In genomic region chr9:115165233-115165632, GRCh38 we compare ENCODE assay signal across 20 cellular contexts. TPM values are rescaled to one million over a fixed set of nuclear protein-coding genes. Genes with fewer than 3 reads are reported as not detected.
"Had no signal": no experiment of that assay in that cellular context is flagged by ENCODE, and none has a peak within 500 bp of the region (broad histone marks: within the 10 kb centered on the region; RNA-seq: fewer than 3 reads in every experiment).

No MANE protein-coding gene starts in this region.

- H3K36me3 Mint-ChIP-seq: immature natural killer cell had no signal

- H3K4me3 ChIP-seq: body of pancreas, coronary artery, heart left ventricle, mucosa of descending colon, sigmoid colon, stomach, testis, upper lobe of left lung had no signal

- H3K36me3 ChIP-seq: heart left ventricle, neutrophil, sigmoid colon, stomach, upper lobe of left lung had no signal

- H3K4me3 Mint-ChIP-seq: activated CD4-positive, alpha-beta memory T cell treated with anti-CD3 and anti-CD28 coated beads, Interleukin-2, amount 10 ng/mL, durations not matched to agents 7 days and 5 days; activated T-cell treated with anti-CD3 and anti-CD28 coated beads, Interleukin-2, amount 50 U/mL, for 4 hours; central memory CD8-positive, alpha-beta T cell; immature natural killer cell; naive thymus-derived CD8-positive, alpha-beta T cell had no signal

- DNase-seq: activated CD4-positive, alpha-beta memory T cell treated with anti-CD3 and anti-CD28 coated beads, Interleukin-2, amount 10 ng/mL, durations not matched to agents 7 days and 5 days; activated CD4-positive, alpha-beta T cell treated with anti-CD3 and anti-CD28 coated beads for 4 hours; activated effector memory CD4-positive, alpha-beta T cell treated with anti-CD3 and anti-CD28 coated beads, Interleukin-2, amount 50 U/mL, for 16 hours; activated T-cell treated with anti-CD3 and anti-CD28 coated beads, Interleukin-2, amount 50 U/mL, for 4 hours; amniotic stem cell; heart left ventricle; immature natural killer cell; mucosa of descending colon; naive thymus-derived CD8-positive, alpha-beta T cell; sigmoid colon; stimulated activated CD4-positive, alpha-beta T cell treated with anti-CD3 and anti-CD28 coated beads, Interleukin-1b, Interleukin-23, amount 100 ng/mL, for 48 hours; stomach; upper lobe of left lung had no signal

- H3K4me1 Mint-ChIP-seq: activated CD4-positive, alpha-beta memory T cell treated with anti-CD3 and anti-CD28 coated beads, Interleukin-2, amount 10 ng/mL, durations not matched to agents 7 days and 5 days; central memory CD8-positive, alpha-beta T cell; immature natural killer cell; naive thymus-derived CD8-positive, alpha-beta T cell had no signal

- H3K27ac ChIP-seq: body of pancreas, coronary artery, heart left ventricle, neutrophil, parathyroid adenoma, stomach, testis, upper lobe of left lung had no signal

- H3K9ac ChIP-seq: parathyroid adenoma had no signal

- ATAC-seq: activated naive CD4-positive, alpha-beta T cell treated with anti-CD3 and anti-CD28 coated beads, Interleukin-2, amount 50 U/mL, for 72 hours; activated T-cell treated with anti-CD3 and anti-CD28 coated beads, Interleukin-2, amount 50 U/mL, for 4 hours; heart left ventricle; mucosa of descending colon; naive thymus-derived CD8-positive, alpha-beta T cell had no signal

- H3K9me3 Mint-ChIP-seq: activated CD4-positive, alpha-beta memory T cell treated with anti-CD3 and anti-CD28 coated beads, Interleukin-2, amount 10 ng/mL, durations not matched to agents 7 days and 5 days; activated T-cell treated with anti-CD3 and anti-CD28 coated beads, Interleukin-2, amount 50 U/mL, for 4 hours; central memory CD8-positive, alpha-beta T cell; immature natural killer cell had no signal

- H3K9me3 ChIP-seq: body of pancreas, heart left ventricle, mucosa of descending colon, neutrophil, sigmoid colon, stomach, testis, upper lobe of left lung had no signal

- H2AFZ ChIP-seq: parathyroid adenoma had no signal

- H3K4me1 ChIP-seq: body of pancreas, heart left ventricle, parathyroid adenoma, stomach, testis, upper lobe of left lung had no signal

- H3K27ac Mint-ChIP-seq: activated CD4-positive, alpha-beta memory T cell treated with anti-CD3 and anti-CD28 coated beads, Interleukin-2, amount 10 ng/mL, durations not matched to agents 7 days and 5 days; activated naive CD4-positive, alpha-beta T cell treated with anti-CD3 and anti-CD28 coated beads, Interleukin-2, amount 50 U/mL, for 72 hours; immature natural killer cell; naive thymus-derived CD8-positive, alpha-beta T cell had no signal

- H3K79me2 ChIP-seq: parathyroid adenoma had no signal

- H3K27me3 ChIP-seq: body of pancreas, heart left ventricle, neutrophil, sigmoid colon, stomach, testis, upper lobe of left lung had no signal

RNA-seq across cellular contexts. Expression of gene TNC, which starts 47.3 kb away (rescaled TPM):
- total RNA-seq: activated naive CD4-positive, alpha-beta T cell treated with anti-CD3 and anti-CD28 coated beads, Interleukin-2, amount 50 U/mL, for 72 hours; naive thymus-derived CD8-positive, alpha-beta T cell had no signal
- polyA plus RNA-seq: immature natural killer cell; naive thymus-derived CD8-positive, alpha-beta T cell had no signal
